25 cellular contexts compared by ENCODE assay signal in the genomic region with DNA sequence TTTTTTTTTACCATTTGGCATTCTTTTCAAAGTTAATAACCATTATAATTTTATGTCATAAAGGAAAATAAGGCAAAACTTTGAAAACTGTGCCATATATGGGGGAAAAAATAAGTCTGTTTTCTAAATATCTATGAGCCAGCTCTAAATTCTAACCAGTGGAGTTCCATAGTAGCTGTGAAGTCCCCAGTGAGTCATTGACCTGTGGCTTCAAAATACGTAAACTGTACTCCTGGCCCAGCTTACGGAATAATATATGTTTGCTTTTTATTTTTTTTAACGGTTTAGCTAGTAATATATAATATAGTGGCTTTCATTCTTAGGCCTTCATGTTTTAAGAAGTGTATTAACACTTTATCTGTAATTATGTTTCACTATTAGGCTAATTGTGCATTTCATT.
"Had no signal": no experiment of that assay in that cellular context is flagged by ENCODE, and none has a peak within 500 bp of the region (broad histone marks: within the 10 kb centered on the region; RNA-seq: fewer than 3 reads in every experiment).

No MANE protein-coding gene starts in this region.

- H3K4me3 ChIP-seq: colonic mucosa, dorsolateral prefrontal cortex, heart left ventricle, pancreas, right lobe of liver, testis, vagina had no signal

- DNase-seq: activated CD4-positive, alpha-beta T cell treated with anti-CD3 and anti-CD28 coated beads, Interleukin-2, amount 10 ng/mL, durations not matched to agents 7 days and 5 days; activated CD4-positive, CD25-positive, alpha-beta regulatory T cell treated with anti-CD3 and anti-CD28 coated beads, Interleukin-2, amount 50 U/mL, for 72 hours; activated gamma-delta T cell treated with Interleukin-2 at 50 U/mL for 16 hours; activated T-cell treated with anti-CD3 and anti-CD28 coated beads, Interleukin-2, amount 50 U/mL, for 1 hour; anterior cingulate cortex; central memory CD4-positive, alpha-beta T cell; colonic mucosa; dorsolateral prefrontal cortex; effector memory CD8-positive, alpha-beta T cell; heart left ventricle; islet precursor cell; left cardiac atrium; pancreas; right lobe of liver; stimulated activated CD4-positive, alpha-beta T cell treated with anti-CD3 and anti-CD28 coated beads, Interleukin-2, amount 100 ng/mL, for 48 hours; stimulated activated CD8-positive, alpha-beta memory T cell treated with anti-CD3 and anti-CD28 coated beads, Interleukin-4, amount 100 ng/mL, for 48 hours; stimulated activated naive B cell treated with anti-CD40 and anti-IgM and Interleukin-4, amounts not matched to agents 10 μg/mL and 1 μg/mL and 100 μg/mL, for 72 hours; testis; WERI-Rb-1 had no signal

- H3K27me3 ChIP-seq: colonic mucosa, dorsolateral prefrontal cortex, heart left ventricle, neutrophil, pancreas, right lobe of liver, testis, vagina had no signal

- H3K9me3 ChIP-seq: colonic mucosa, heart left ventricle, neutrophil, pancreas, right lobe of liver, testis, vagina had no signal

- H3K27ac Mint-ChIP-seq: activated CD4-positive, alpha-beta T cell treated with anti-CD3 and anti-CD28 coated beads, Interleukin-2, amount 10 ng/mL, durations not matched to agents 7 days and 5 days; activated naive CD4-positive, alpha-beta T cell treated with anti-CD3 and anti-CD28 coated beads, Interleukin-2, amount 50 U/mL, for 24 hours; nephron; stimulated activated naive B cell treated with anti-CD40 and anti-IgM and Interleukin-4, amounts not matched to agents 10 μg/mL and 1 μg/mL and 100 μg/mL, for 72 hours; type B pancreatic cell had no signal

- H3K27me3 Mint-ChIP-seq: activated CD4-positive, alpha-beta T cell treated with anti-CD3 and anti-CD28 coated beads, Interleukin-2, amount 10 ng/mL, durations not matched to agents 7 days and 5 days; activated naive CD4-positive, alpha-beta T cell treated with anti-CD3 and anti-CD28 coated beads, Interleukin-2, amount 50 U/mL, for 24 hours; effector memory CD8-positive, alpha-beta T cell; stimulated activated naive B cell treated with anti-CD40 and anti-IgM and Interleukin-4, amounts not matched to agents 10 μg/mL and 1 μg/mL and 100 μg/mL, for 72 hours; type B pancreatic cell had no signal

- H3K27ac ChIP-seq: colonic mucosa, dorsolateral prefrontal cortex, heart left ventricle, neutrophil, pancreas, right lobe of liver, testis, vagina, WERI-Rb-1 had no signal

- H3K9me3 Mint-ChIP-seq: activated CD4-positive, alpha-beta T cell treated with anti-CD3 and anti-CD28 coated beads, Interleukin-2, amount 10 ng/mL, durations not matched to agents 7 days and 5 days; activated naive CD4-positive, alpha-beta T cell treated with anti-CD3 and anti-CD28 coated beads, Interleukin-2, amount 50 U/mL, for 24 hours; effector memory CD8-positive, alpha-beta T cell; nephron; stimulated activated naive B cell treated with anti-CD40 and anti-IgM and Interleukin-4, amounts not matched to agents 10 μg/mL and 1 μg/mL and 100 μg/mL, for 72 hours; type B pancreatic cell had no signal

- H3K4me3 Mint-ChIP-seq: activated CD4-positive, alpha-beta T cell treated with anti-CD3 and anti-CD28 coated beads, Interleukin-2, amount 10 ng/mL, durations not matched to agents 7 days and 5 days; activated naive CD4-positive, alpha-beta T cell treated with anti-CD3 and anti-CD28 coated beads, Interleukin-2, amount 50 U/mL, for 24 hours; effector memory CD8-positive, alpha-beta T cell; nephron; stimulated activated naive B cell treated with anti-CD40 and anti-IgM and Interleukin-4, amounts not matched to agents 10 μg/mL and 1 μg/mL and 100 μg/mL, for 72 hours; type B pancreatic cell had no signal

- H3K4me1 ChIP-seq: colonic mucosa, pancreas had no signal

- ATAC-seq: effector memory CD8-positive, alpha-beta T cell; esophagus mucosa; heart left ventricle; left cardiac atrium; pancreas; right lobe of liver; stimulated activated naive B cell treated with anti-CD40 and anti-IgM and Interleukin-4, amounts not matched to agents 10 μg/mL and 1 μg/mL and 100 μg/mL, for 72 hours had no signal
